Comparison of ENCODE assay signal across 10 cellular contexts in the genomic region with DNA sequence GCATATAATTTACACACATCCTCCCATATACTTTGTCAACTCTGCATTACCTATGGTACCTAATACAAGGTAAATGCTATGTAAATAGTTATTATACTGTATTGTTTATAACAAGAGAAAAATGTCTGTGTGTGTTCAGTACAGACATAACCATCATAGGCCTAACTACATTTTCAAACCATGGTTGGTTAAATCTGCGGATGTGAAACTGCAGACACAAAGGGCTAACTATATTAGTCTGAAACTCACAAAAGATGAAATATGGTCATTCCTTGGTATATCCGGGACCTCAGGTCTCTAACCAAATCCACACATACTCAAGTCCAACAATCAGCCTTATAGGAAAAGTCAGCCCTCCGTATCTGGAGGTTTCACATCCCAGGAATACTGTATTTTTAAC.
"Had no signal": no experiment of that assay in that cellular context is flagged by ENCODE, and none has a peak within 500 bp of the region (broad histone marks: within the 10 kb centered on the region; RNA-seq: fewer than 3 reads in every experiment).

No MANE protein-coding gene starts in this region.

- ATAC-seq: GM23338, HCT116 had no signal

- H3K9me3 ChIP-seq: HAP-1 had no signal

- H3K36me3 ChIP-seq: HAP-1 had no signal

- H3K9ac ChIP-seq: GM23248 had no signal

- DNase-seq: GM23248, H7, H9, HCEC 1CT, HFFc6 had no signal

- H2AFZ ChIP-seq: GM23248, GM23338 had no signal

- H3K27ac ChIP-seq: GM23248 had no signal

- H3K4me1 ChIP-seq: HAP-1 had no signal

- H3K4me3 ChIP-seq: GM23248, GM23338, HAP-1 had no signal

- FAIRE-seq: H1, H54 had no signal

- H3K4me2 ChIP-seq: GM23338 had no signal
